8 cellular contexts compared by ENCODE assay signal in genomic region chr3:173411288-173412064, GRCh38. TPM values are rescaled to one million over a fixed set of nuclear protein-coding genes. Genes with fewer than 3 reads are reported as not detected.
DNase-seq lines count a peak whose midpoint lies in the region; FAIRE-seq lines count a peak whose summit lies in the region.

No MANE protein-coding gene starts in this region.

- H3K36me3 Mint-ChIP-seq in activated naive CD4-positive, alpha-beta T cell treated with anti-CD3 and anti-CD28 coated beads for 36 hours (ENCODE audit: low read depth), result no peaks in the 10 kb centered on the region
- H3K36me3 Mint-ChIP-seq in activated naive CD4-positive, alpha-beta T cell treated with anti-CD3 and anti-CD28 coated beads, Interleukin-2, amount 10 ng/mL, durations not matched to agents 7 days and 5 days, result no peaks in the 10 kb centered on the region

- H3K4me3 Mint-ChIP-seq in activated naive CD4-positive, alpha-beta T cell treated with anti-CD3 and anti-CD28 coated beads for 36 hours, result no peak overlapping the region
- H3K4me3 Mint-ChIP-seq in activated naive CD4-positive, alpha-beta T cell treated with anti-CD3 and anti-CD28 coated beads, Interleukin-2, amount 10 ng/mL, durations not matched to agents 7 days and 5 days, result no peak overlapping the region

- DNase-seq in activated naive CD4-positive, alpha-beta T cell treated with anti-CD3 and anti-CD28 coated beads for 36 hours, result peak; percentile 5
- no peak for DNase-seq in activated naive CD4-positive, alpha-beta T cell treated with anti-CD3 and anti-CD28 coated beads, Interleukin-2, amount 10 ng/mL, durations not matched to agents 7 days and 5 days
- DNase-seq in NCI-H524 (lab: John Stamatoyannopoulos, UW) (peak; percentile 28 to 67), nucleus accumbens (lab: John Stamatoyannopoulos, UW) (peak in 34 of 56 donors; percentile 0 to 68 (median 22)), T-helper 1 cell (no peak), LoVo (ENCODE audit: low spot score) (no peak)
- no peak for DNase-seq in activated CD4-positive, alpha-beta T cell treated with anti-CD3 and anti-CD28 coated beads for 1 hour

- H3K27me3 Mint-ChIP-seq in activated naive CD4-positive, alpha-beta T cell treated with anti-CD3 and anti-CD28 coated beads for 36 hours (ENCODE audit: low read depth), result peaks cover 3% of the 10 kb centered on the region
- H3K27me3 Mint-ChIP-seq in activated naive CD4-positive, alpha-beta T cell treated with anti-CD3 and anti-CD28 coated beads, Interleukin-2, amount 10 ng/mL, durations not matched to agents 7 days and 5 days, result no peaks in the 10 kb centered on the region

- H3K9me3 Mint-ChIP-seq in activated naive CD4-positive, alpha-beta T cell treated with anti-CD3 and anti-CD28 coated beads for 36 hours, result no peaks in the 10 kb centered on the region
- no peaks in the 10 kb centered on the region for H3K9me3 Mint-ChIP-seq in activated naive CD4-positive, alpha-beta T cell treated with anti-CD3 and anti-CD28 coated beads, Interleukin-2, amount 10 ng/mL, durations not matched to agents 7 days and 5 days

- no peaks in the 10 kb centered on the region for H3K4me1 Mint-ChIP-seq in activated naive CD4-positive, alpha-beta T cell treated with anti-CD3 and anti-CD28 coated beads for 36 hours (ENCODE audit: low read depth)
- no peaks in the 10 kb centered on the region for H3K4me1 Mint-ChIP-seq in activated naive CD4-positive, alpha-beta T cell treated with anti-CD3 and anti-CD28 coated beads, Interleukin-2, amount 10 ng/mL, durations not matched to agents 7 days and 5 days

- intact Hi-C loops in activated naive CD4-positive, alpha-beta T cell treated with anti-CD3 and anti-CD28 coated beads for 36 hours (cut with micrococcal nuclease), result no loop called here

- CTCF ChIA-PET in activated naive CD4-positive, alpha-beta T cell treated with anti-CD3 and anti-CD28 coated beads for 36 hours (lab: Charles Lee), result no interaction called here
- CTCF ChIA-PET in activated naive CD4-positive, alpha-beta T cell treated with anti-CD3 and anti-CD28 coated beads, Interleukin-2, amount 10 ng/mL, durations not matched to agents 7 days and 5 days (lab: Charles Lee), result no interaction called here

- H3K27ac Mint-ChIP-seq in activated naive CD4-positive, alpha-beta T cell treated with anti-CD3 and anti-CD28 coated beads for 36 hours, result no peak overlapping the region
- H3K27ac Mint-ChIP-seq in activated naive CD4-positive, alpha-beta T cell treated with anti-CD3 and anti-CD28 coated beads, Interleukin-2, amount 10 ng/mL, durations not matched to agents 7 days and 5 days, result no peak overlapping the region

- FAIRE-seq in endometrium (lab: Jason Lieb, UNC), result peak; percentile 4

RNA-seq across cellular contexts. Expression of gene NLGN1, which starts 13.9 kb away (rescaled TPM):
- total RNA-seq in activated naive CD4-positive, alpha-beta T cell treated with anti-CD3 and anti-CD28 coated beads for 36 hours, result not detected

Comparison
In these comparisons a context has a peak if more than half of its experiments do, and no peak if none do; other contexts are left out.
1. DNase-seq: peak in activated naive CD4-positive, alpha-beta T cell treated with anti-CD3 and anti-CD28 coated beads for 36 hours (single experiment), NCI-H524 (2 of 2) and nucleus accumbens (34 of 56); none in activated naive CD4-positive, alpha-beta T cell treated with anti-CD3 and anti-CD28 coated beads, Interleukin-2, amount 10 ng/mL, durations not matched to agents 7 days and 5 days (single experiment), T-helper 1 cell (0 of 5), LoVo (single experiment) and activated CD4-positive, alpha-beta T cell treated with anti-CD3 and anti-CD28 coated beads for 1 hour (single experiment).